ENCODE assay signal across 19 cellular contexts in the genomic region with DNA sequence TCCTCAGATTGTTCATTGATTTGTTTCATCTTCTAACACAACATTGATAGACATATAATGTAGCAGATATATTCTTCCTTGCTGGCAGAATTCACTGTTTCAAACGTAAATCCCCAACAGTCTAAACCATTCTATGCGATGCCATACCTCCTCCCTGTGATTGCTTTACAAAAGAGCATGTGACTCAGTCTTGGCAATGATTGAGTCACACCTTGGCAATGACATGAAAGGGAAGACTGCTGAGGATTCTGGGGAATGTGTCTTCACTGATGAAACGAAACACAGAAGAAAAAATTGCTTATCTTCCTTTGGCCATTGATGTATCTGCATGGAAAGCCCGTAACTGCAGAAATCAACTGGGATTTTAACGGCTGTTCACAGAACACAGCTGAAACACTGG.
DNase-seq lines count a peak whose midpoint lies in the region; ATAC-seq and TF ChIP-seq lines count a peak whose summit lies in the region.
"Had no signal": no experiment of that assay in that cellular context is flagged by ENCODE, and none has a peak within 500 bp of the region (broad histone marks: within the 10 kb centered on the region; RNA-seq: fewer than 3 reads in every experiment).

No MANE protein-coding gene starts in this region.

- CTCF ChIA-PET in PC-3 (lab: Charles Lee), result no interaction called here
- CTCF ChIA-PET in naive thymus-derived CD4-positive, alpha-beta T cell (lab: Charles Lee), result no interaction called here

- intact Hi-C loops in PC-3 (cut with micrococcal nuclease), result no loop called here
- intact Hi-C loops in sciatic nerve (cut with DNase I), result no loop called here
- intact Hi-C loops in naive thymus-derived CD4-positive, alpha-beta T cell (cut with micrococcal nuclease), result no loop called here

- no peaks in the 10 kb centered on the region for H3K27me3 Mint-ChIP-seq in naive thymus-derived CD4-positive, alpha-beta T cell

- no peak overlapping the region for H2AFZ ChIP-seq in PC-3 (ENCODE audit: low read length)

- peak; percentile 70 for ATAC-seq in PC-3
- ATAC-seq in sciatic nerve, result peak; percentile 28
- ATAC-seq in GM21381 (IDR thresholded peaks at IDR 0.05; ENCODE audit: unreplicated experiment), result no peak
- ATAC-seq in naive thymus-derived CD4-positive, alpha-beta T cell, result no peak
- ATAC-seq in activated CD4-positive, CD25-positive, alpha-beta regulatory T cell treated with anti-CD3 and anti-CD28 coated beads, Interleukin-2, amount 50 U/mL, for 24 hours, result no peak

- H3K27ac ChIP-seq in PC-3 (ENCODE audit: low read length) (no peak overlapping the region), epithelial cell of prostate (no peak overlapping the region)
- no peak overlapping the region for H3K27ac ChIP-seq in naive thymus-derived CD4-positive, alpha-beta T cell (ENCODE audit: low read depth, low read length)
- H3K27ac ChIP-seq: coronary artery, ovary, skin epidermis, testis had no signal

- POLR2A ChIA-PET in PC-3 (lab: Charles Lee; ENCODE audit: unreplicated experiment), result no interaction called here
- POLR2A ChIA-PET in naive thymus-derived CD4-positive, alpha-beta T cell (lab: Charles Lee), result no interaction called here

- H3K4me3 Mint-ChIP-seq in naive thymus-derived CD4-positive, alpha-beta T cell, result no peak overlapping the region

- H3K4me1 Mint-ChIP-seq in naive thymus-derived CD4-positive, alpha-beta T cell, result no peaks in the 10 kb centered on the region

- H4K20me1 ChIP-seq in PC-3 (ENCODE audit: low read length), result no peaks in the 10 kb centered on the region

- no peak overlapping the region for H3K4me3 ChIP-seq in PC-3 (ENCODE audit: low read length)
- no peak overlapping the region for H3K4me3 ChIP-seq in naive thymus-derived CD4-positive, alpha-beta T cell (ENCODE audit: low read length)
- H3K4me3 ChIP-seq: coronary artery, ovary, skin epidermis, testis had no signal

- H3K9me3 ChIP-seq in PC-3 (ENCODE audit: low read length), result no peaks in the 10 kb centered on the region
- no peaks in the 10 kb centered on the region for H3K9me3 ChIP-seq in naive thymus-derived CD4-positive, alpha-beta T cell (ENCODE audit: control insufficient read depth in 2 of 3, low read length in 3 of 3)
- H3K9me3 ChIP-seq: ovary, testis had no signal

- TF ChIP-seq CTCF in PC-3 (conservative IDR thresholded peaks at IDR 0.05; ENCODE audit: low read depth, low read length), result no peak

- H3K27me3 ChIP-seq in PC-3 (ENCODE audit: low read length), result no peaks in the 10 kb centered on the region
- no peaks in the 10 kb centered on the region for H3K27me3 ChIP-seq in naive thymus-derived CD4-positive, alpha-beta T cell (ENCODE audit: control insufficient read depth in 2 of 2, insufficient read depth in 2 of 2, low read length in 2 of 2)
- H3K27me3 ChIP-seq: ovary, testis had no signal

- peaks cover 7% of the 10 kb centered on the region; the same call in 1 of the 2 replicates for H3K4me1 ChIP-seq in PC-3 (ENCODE audit: insufficient read depth, low read length)
- no peaks in the 10 kb centered on the region for H3K4me1 ChIP-seq in naive thymus-derived CD4-positive, alpha-beta T cell (ENCODE audit: control insufficient read depth in 2 of 2, insufficient read depth in 2 of 2, low read length in 2 of 2)

- no peaks in the 10 kb centered on the region for H3K36me3 ChIP-seq in PC-3 (ENCODE audit: low read depth, low read length)
- H3K36me3 ChIP-seq in naive thymus-derived CD4-positive, alpha-beta T cell (ENCODE audit: control insufficient read depth in 2 of 3, insufficient read depth in 3 of 3, low read length in 3 of 3), result no peaks in the 10 kb centered on the region
- H3K36me3 ChIP-seq: ovary had no signal

- no peaks in the 10 kb centered on the region for H3K36me3 Mint-ChIP-seq in naive thymus-derived CD4-positive, alpha-beta T cell

- no peaks in the 10 kb centered on the region for H3F3A ChIP-seq in PC-3 (ENCODE audit: low read length, unreplicated experiment)

- BruUV-seq in PC-3 (replicated peaks; lab: Mats Ljungman, UMichigan), result no TSS peak

- DNase-seq in ELR (ENCODE audit: low read depth) (peak; percentile 62), PC-3 (peak; percentile 80), epithelial cell of prostate (ENCODE audit: low read depth, low spot score) (peak; percentile 10), sciatic nerve (ENCODE audit: low spot score) (no peak), DMS53 treated with DMSO at 0.1 percent for 48 hours (lab: John Stamatoyannopoulos, UW; ENCODE audit: unreplicated experiment) (no peak)
- DNase-seq in naive thymus-derived CD4-positive, alpha-beta T cell, result no peak
- DNase-seq: activated CD4-positive, alpha-beta T cell treated with anti-CD3 and anti-CD28 coated beads for 48 hours; activated CD8-positive, alpha-beta memory T cell treated with anti-CD3 and anti-CD28 coated beads, Interleukin-2, amount 50 U/mL, for 48 hours; activated naive CD4-positive, alpha-beta T cell; aorta; H7; NCI-H1930; NCI-H510A treated with DMSO at 0.1 percent for 48 hours; ovary; testis had no signal

- H3K27ac Mint-ChIP-seq in naive thymus-derived CD4-positive, alpha-beta T cell, result no peak overlapping the region

- H3K4me2 ChIP-seq in PC-3 (ENCODE audit: low read length), result no peak overlapping the region

- no peaks in the 10 kb centered on the region for H3K79me2 ChIP-seq in PC-3 (ENCODE audit: low read length)

- no peak overlapping the region for H3K9ac ChIP-seq in PC-3 (ENCODE audit: low read length)

- H3K9me2 ChIP-seq in PC-3 (replicated peaks; ENCODE audit: low read length), result no peaks in the 10 kb centered on the region

- peaks cover 0 to 6% (median 0%) of the 10 kb centered on the region in 11 donors for H3K9me3 Mint-ChIP-seq in naive thymus-derived CD4-positive, alpha-beta T cell

Comparison
In these comparisons a context has a peak if more than half of its experiments do, and no peak if none do; other contexts are left out.
1. DNase-seq: peak in ELR (single experiment), PC-3 (single experiment) and epithelial cell of prostate (single experiment); none in sciatic nerve (single experiment), DMS53 treated with DMSO at 0.1 percent for 48 hours (single experiment) and naive thymus-derived CD4-positive, alpha-beta T cell (0 of 9).
2. ATAC-seq: peak in PC-3 (single experiment) and sciatic nerve (single experiment); none in GM21381 (single experiment), naive thymus-derived CD4-positive, alpha-beta T cell (single experiment) and activated CD4-positive, CD25-positive, alpha-beta regulatory T cell treated with anti-CD3 and anti-CD28 coated beads, Interleukin-2, amount 50 U/mL, for 24 hours (0 of 2).